In the genomic region with DNA sequence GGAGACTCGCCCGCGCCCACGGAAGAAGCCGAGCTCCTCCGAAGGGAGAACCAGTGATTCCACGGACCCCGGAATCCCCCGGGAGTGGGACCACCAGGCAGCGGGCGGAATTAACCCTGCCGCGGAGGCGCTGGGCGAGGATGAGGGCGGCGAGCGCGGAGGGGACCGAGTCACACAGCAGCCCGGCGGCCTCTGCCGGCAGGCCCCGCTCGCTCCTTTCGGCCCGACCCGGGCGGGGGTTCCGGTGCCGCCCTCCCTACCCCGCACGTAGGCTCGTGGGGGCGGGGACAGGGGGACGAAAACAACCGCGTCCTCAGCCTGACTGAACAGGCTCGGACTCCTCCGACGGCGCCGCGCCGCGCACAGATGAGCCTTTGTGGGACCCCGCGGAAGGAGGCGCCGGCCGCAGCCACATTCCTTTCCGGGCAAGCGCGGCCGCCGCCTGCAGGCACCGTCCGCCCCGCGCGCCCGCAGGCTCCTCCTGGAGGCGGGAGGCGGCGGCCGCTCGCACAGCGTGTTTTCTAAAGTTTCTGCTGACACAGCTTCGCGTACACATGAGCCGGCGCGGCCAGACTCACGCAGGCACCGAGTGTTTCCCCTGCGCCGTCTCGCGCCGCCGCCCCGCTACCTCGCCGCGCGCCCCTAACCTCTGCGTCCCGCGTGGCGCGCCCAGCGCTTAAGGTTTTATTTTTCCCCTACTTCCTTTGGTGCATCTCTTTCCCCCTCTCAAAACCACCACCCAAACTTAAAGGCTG, we compare ENCODE assay signal across 1 cellular context.
A peak's percentile ranks its signal among the peaks of the same experiment; 100 is the strongest.
TF ChIP-seq lines count a peak whose summit lies in the region.

No MANE protein-coding gene starts in this region.

TF ChIP-seq in GM12878, 131 proteins besides CTCF, POLR2A, EP300 and RAD21 (continued from another document):
- TF ChIP-seq ZBTB33 (IDR thresholded peaks at IDR 0.05) (no peak), KDM1A (IDR thresholded peaks at IDR 0.05; ENCODE audit: borderline replicate concordance) (no peak), EED (IDR thresholded peaks at IDR 0.05; ENCODE audit: low read depth) (peak; percentile 62), TCF3 (IDR thresholded peaks at IDR 0.05; ENCODE audit: borderline replicate concordance, insufficient read depth, low read depth, low read length) (0 out of 2 replicates have a peak, but pooled peaks have one; percentile 22)
- TF ChIP-seq, protein P1, sequence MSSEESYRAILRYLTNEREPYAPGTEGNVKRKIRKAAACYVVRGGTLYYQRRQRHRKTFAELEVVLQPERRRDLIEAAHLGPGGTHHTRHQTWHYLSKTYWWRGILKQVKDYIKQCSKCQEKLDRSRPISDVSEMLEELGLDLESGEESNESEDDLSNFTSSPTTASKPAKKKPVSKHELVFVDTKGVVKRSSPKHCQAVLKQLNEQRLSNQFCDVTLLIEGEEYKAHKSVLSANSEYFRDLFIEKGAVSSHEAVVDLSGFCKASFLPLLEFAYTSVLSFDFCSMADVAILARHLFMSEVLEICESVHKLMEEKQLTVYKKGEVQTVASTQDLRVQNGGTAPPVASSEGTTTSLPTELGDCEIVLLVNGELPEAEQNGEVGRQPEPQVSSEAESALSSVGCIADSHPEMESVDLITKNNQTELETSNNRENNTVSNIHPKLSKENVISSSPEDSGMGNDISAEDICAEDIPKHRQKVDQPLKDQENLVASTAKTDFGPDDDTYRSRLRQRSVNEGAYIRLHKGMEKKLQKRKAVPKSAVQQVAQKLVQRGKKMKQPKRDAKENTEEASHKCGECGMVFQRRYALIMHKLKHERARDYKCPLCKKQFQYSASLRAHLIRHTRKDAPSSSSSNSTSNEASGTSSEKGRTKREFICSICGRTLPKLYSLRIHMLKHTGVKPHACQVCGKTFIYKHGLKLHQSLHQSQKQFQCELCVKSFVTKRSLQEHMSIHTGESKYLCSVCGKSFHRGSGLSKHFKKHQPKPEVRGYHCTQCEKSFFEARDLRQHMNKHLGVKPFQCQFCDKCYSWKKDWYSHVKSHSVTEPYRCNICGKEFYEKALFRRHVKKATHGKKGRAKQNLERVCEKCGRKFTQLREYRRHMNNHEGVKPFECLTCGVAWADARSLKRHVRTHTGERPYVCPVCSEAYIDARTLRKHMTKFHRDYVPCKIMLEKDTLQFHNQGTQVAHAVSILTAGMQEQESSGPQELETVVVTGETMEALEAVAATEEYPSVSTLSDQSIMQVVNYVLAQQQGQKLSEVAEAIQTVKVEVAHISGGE (CRISPR knock-in tag; IDR thresholded peaks at IDR 0.05) = no peak
- TF ChIP-seq, protein P2, sequence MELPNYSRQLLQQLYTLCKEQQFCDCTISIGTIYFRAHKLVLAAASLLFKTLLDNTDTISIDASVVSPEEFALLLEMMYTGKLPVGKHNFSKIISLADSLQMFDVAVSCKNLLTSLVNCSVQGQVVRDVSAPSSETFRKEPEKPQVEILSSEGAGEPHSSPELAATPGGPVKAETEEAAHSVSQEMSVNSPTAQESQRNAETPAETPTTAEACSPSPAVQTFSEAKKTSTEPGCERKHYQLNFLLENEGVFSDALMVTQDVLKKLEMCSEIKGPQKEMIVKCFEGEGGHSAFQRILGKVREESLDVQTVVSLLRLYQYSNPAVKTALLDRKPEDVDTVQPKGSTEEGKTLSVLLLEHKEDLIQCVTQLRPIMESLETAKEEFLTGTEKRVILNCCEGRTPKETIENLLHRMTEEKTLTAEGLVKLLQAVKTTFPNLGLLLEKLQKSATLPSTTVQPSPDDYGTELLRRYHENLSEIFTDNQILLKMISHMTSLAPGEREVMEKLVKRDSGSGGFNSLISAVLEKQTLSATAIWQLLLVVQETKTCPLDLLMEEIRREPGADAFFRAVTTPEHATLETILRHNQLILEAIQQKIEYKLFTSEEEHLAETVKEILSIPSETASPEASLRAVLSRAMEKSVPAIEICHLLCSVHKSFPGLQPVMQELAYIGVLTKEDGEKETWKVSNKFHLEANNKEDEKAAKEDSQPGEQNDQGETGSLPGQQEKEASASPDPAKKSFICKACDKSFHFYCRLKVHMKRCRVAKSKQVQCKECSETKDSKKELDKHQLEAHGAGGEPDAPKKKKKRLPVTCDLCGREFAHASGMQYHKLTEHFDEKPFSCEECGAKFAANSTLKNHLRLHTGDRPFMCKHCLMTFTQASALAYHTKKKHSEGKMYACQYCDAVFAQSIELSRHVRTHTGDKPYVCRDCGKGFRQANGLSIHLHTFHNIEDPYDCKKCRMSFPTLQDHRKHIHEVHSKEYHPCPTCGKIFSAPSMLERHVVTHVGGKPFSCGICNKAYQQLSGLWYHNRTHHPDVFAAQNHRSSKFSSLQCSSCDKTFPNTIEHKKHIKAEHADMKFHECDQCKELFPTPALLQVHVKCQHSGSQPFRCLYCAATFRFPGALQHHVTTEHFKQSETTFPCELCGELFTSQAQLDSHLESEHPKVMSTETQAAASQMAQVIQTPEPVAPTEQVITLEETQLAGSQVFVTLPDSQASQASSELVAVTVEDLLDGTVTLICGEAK (IDR thresholded peaks at IDR 0.05; ENCODE audit: borderline replicate concordance) = peak; percentile 31
- TF ChIP-seq, protein P3, sequence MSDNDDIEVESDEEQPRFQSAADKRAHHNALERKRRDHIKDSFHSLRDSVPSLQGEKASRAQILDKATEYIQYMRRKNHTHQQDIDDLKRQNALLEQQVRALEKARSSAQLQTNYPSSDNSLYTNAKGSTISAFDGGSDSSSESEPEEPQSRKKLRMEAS (IDR thresholded peaks at IDR 0.05; ENCODE audit: low read depth, low read length) = no peak; the same call in 1 of the 2 replicates
TF ChIP-seq in GM12878: peak in this region for 47.
